ENCODE assay signal across 9 cellular contexts in genomic region chr1:151147685-151148084, GRCh38. TPM values are rescaled to one million over a fixed set of nuclear protein-coding genes. Genes with fewer than 3 reads are reported as not detected.
A peak's percentile ranks its signal among the peaks of the same experiment; 100 is the strongest.
DNase-seq lines count a peak whose midpoint lies in the region; ATAC-seq, FAIRE-seq and TF ChIP-seq lines count a peak whose summit lies in the region.
"Had no signal": no experiment of that assay in that cellular context is flagged by ENCODE, and none has a peak within 500 bp of the region (broad histone marks: within the 10 kb centered on the region; RNA-seq: fewer than 3 reads in every experiment).

No MANE protein-coding gene starts in this region.

- H3K27ac ChIP-seq in MM.1S (ENCODE audit: low read length) (no peak overlapping the region), K562 (ENCODE audit: extremely low read depth, low read depth, low read length) (no peak overlapping the region), trophoblast cell (ENCODE audit: low read depth, low read length) (no peak overlapping the region)

- no peaks in the 10 kb centered on the region for H3K9me2 ChIP-seq in MM.1S (replicated peaks; ENCODE audit: insufficient read depth, low read length)

- no peak overlapping the region for H4K91ac ChIP-seq in trophoblast cell (ENCODE audit: low read depth, low read length)

- peaks cover 2% of the 10 kb centered on the region for H3K79me1 ChIP-seq in trophoblast cell (ENCODE audit: low read length)

- H2BK5ac ChIP-seq in trophoblast cell (ENCODE audit: low read depth, low read length, poor library complexity) = no peak overlapping the region

- H3K4me3 ChIP-seq in MM.1S (ENCODE audit: low read length) (no peak overlapping the region), K562 (no peak overlapping the region), trophoblast cell (ENCODE audit: low read depth, low read length) (no peak overlapping the region)

- H3K9me1 ChIP-seq in K562 (ENCODE audit: control insufficient read depth, insufficient read depth, low read length) = no peaks in the 10 kb centered on the region

- H2AK5ac ChIP-seq in trophoblast cell (ENCODE audit: low read length) = no peak overlapping the region

- WGBS in K562 (ENCODE audit: insufficient coverage, low coverage, missing lambda C conversion rate) = 17% methylated on average over 2 of the region's 2 CpGs
- no CpG with 5 or more reads among the region's 2 CpGs for WGBS in trophoblast cell (ENCODE audit: extremely low coverage, insufficient coverage, insufficient read length)

- in situ Hi-C loops in K562 (cut with MboI) = no loop called here

- H3K18ac ChIP-seq in trophoblast cell (ENCODE audit: low read length) = no peak overlapping the region

- H4K12ac ChIP-seq in trophoblast cell (ENCODE audit: low read depth, low read length) = no peak overlapping the region

- H3K27me3 ChIP-seq in MM.1S (replicated peaks; ENCODE audit: insufficient read depth, low read length) (peaks cover 15% of the 10 kb centered on the region), K562 (ENCODE audit: control insufficient read depth in 2 of 2, insufficient read depth in 2 of 2, low read length in 2 of 2) (no peaks in the 10 kb centered on the region), trophoblast cell (ENCODE audit: insufficient read depth, low read length) (peaks cover 16% of the 10 kb centered on the region)

- DNase-seq in MM.1S (no peak), K562 (ENCODE audit: extremely low read depth in 1 of 4, low spot score in 3 of 4) (no peak), trophoblast cell (no peak), NCI-H2081 treated with DMSO at 0.1 percent for 48 hours (lab: John Stamatoyannopoulos, UW) (no peak), NCI-H345 treated with DMSO at 0.1 percent for 48 hours (lab: John Stamatoyannopoulos, UW; ENCODE audit: unreplicated experiment) (no peak), dermis blood vessel endothelial cell (no peak)
- DNase-seq: EL; NCI-H524 treated with DMSO at 0.1 percent for 48 hours; stimulated activated naive CD4-positive, alpha-beta T cell treated with Interleukin-2 at 50 U/mL for 16 hours had no signal

- H3F3A ChIP-seq in MM.1S (ENCODE audit: insufficient read depth, low read length) = no peaks in the 10 kb centered on the region

- no peak for TF ChIP-seq POLR2A in K562 (conservative IDR thresholded peaks at IDR 0.05)

- CTCF ChIA-PET in K562 (lab: Yijun Ruan, JAX; ENCODE audit: low intra/inter-chr PET ratio) = no interaction called here

- H2AFZ ChIP-seq in MM.1S (ENCODE audit: low read length) = no peak overlapping the region
- peak overlapping the region; percentile 82 for H2AFZ ChIP-seq in K562 (ENCODE audit: low read depth, low read length)
- no peak overlapping the region for H2AFZ ChIP-seq in trophoblast cell (ENCODE audit: insufficient read depth, low read length, poor library complexity)

- TF ChIP-seq EP300 in K562 (IDR thresholded peaks at IDR 0.05; ENCODE audit: low read length) = no peak

- POLR2A ChIA-PET in K562 (lab: Yijun Ruan, JAX) = interaction anchor here (0.6 to 1.0 kb wide), 2 partner anchors 89 to 134 kb away, joined by 3 to 4 read pairs; no protein-coding TSS in a partner anchor

- ATAC-seq in K562 = no peak

- H4K20me1 ChIP-seq in MM.1S (ENCODE audit: insufficient read depth, low read length) (no peaks in the 10 kb centered on the region), K562 (replicated peaks; ENCODE audit: control insufficient read depth, insufficient read depth, low read length) (no peaks in the 10 kb centered on the region; the same call in 1 of the 2 replicates)

- FAIRE-seq in K562 (lab: Jason Lieb, UNC) = peak; percentile 63

- no peak overlapping the region for H2BK12ac ChIP-seq in trophoblast cell (ENCODE audit: low read length)

- H3K14ac ChIP-seq in trophoblast cell (ENCODE audit: low read length) = no peak overlapping the region

- H3K9me3 ChIP-seq in MM.1S (replicated peaks; ENCODE audit: insufficient read depth, low read length) (no peaks in the 10 kb centered on the region), K562 (replicated peaks; ENCODE audit: control insufficient read depth, insufficient read depth, low read depth, low read length) (no peaks in the 10 kb centered on the region), trophoblast cell (ENCODE audit: insufficient read depth, low read depth, low read length) (no peaks in the 10 kb centered on the region)

- H3K36me3 ChIP-seq in MM.1S (replicated peaks; ENCODE audit: insufficient read depth, low read length) = no peaks in the 10 kb centered on the region
- no peaks in the 10 kb centered on the region for H3K36me3 ChIP-seq in K562 (ENCODE audit: control insufficient read depth, insufficient read depth, low read length)
- H3K36me3 ChIP-seq in trophoblast cell (ENCODE audit: control insufficient read depth in 1 of 2, insufficient read depth in 2 of 2, low read length in 2 of 2) = no peaks in the 10 kb centered on the region

- intact Hi-C loops in K562 (cut with micrococcal nuclease) = no loop called here

- BruUV-seq in K562 (replicated peaks; lab: Mats Ljungman, UMichigan) = no TSS peak

- H2BK120ac ChIP-seq in trophoblast cell (ENCODE audit: insufficient read depth, low read length, poor library complexity) = no peak overlapping the region

- H3K4me2 ChIP-seq in MM.1S (ENCODE audit: low read depth, low read length) (peak overlapping the region; percentile 100; the same call in 1 of the 2 replicates), K562 (ENCODE audit: insufficient read depth, low read length) (peak overlapping the region; percentile 82; the same call in 1 of the 2 replicates), trophoblast cell (ENCODE audit: low read length) (no peak overlapping the region)

- H3K9ac ChIP-seq in MM.1S (ENCODE audit: low read length) (no peak overlapping the region), K562 (ENCODE audit: insufficient read depth in 1 of 2, low read depth in 2 of 2, low read length in 2 of 2) (peak overlapping the region; percentile 39 to 40; a peak in 3 of 4 replicates), trophoblast cell (ENCODE audit: low read length) (no peak overlapping the region)

- peak overlapping the region; percentile 7 for H3K23ac ChIP-seq in trophoblast cell (ENCODE audit: low read length)

- H4K8ac ChIP-seq in trophoblast cell (ENCODE audit: low read depth, low read length) = no peak overlapping the region

- no peak for TF ChIP-seq CTCF in MM.1S (IDR thresholded peaks at IDR 0.05; ENCODE audit: low read length)
- TF ChIP-seq CTCF in K562 (IDR thresholded peaks at IDR 0.05 in 2 of 3, conservative IDR thresholded peaks at IDR 0.05 in 1 of 3; ENCODE audit: insufficient read depth in 2 of 3, low read depth in 1 of 3, low read length in 3 of 3) = no peak

- H3K79me2 ChIP-seq in MM.1S (ENCODE audit: low read length) (no peaks in the 10 kb centered on the region), K562 (ENCODE audit: control insufficient read depth, insufficient read depth, low read length) (no peaks in the 10 kb centered on the region), trophoblast cell (ENCODE audit: control insufficient read depth, insufficient read depth, low read length, poor library complexity) (no peaks in the 10 kb centered on the region)

- no peak overlapping the region for H3K4ac ChIP-seq in trophoblast cell (ENCODE audit: low read depth, low read length)

- TF ChIP-seq RAD21 in K562 (CRISPR knock-in tag; conservative IDR thresholded peaks at IDR 0.05 in 1 of 2, IDR thresholded peaks at IDR 0.05 in 1 of 2) = no peak

- H3K4me1 ChIP-seq in MM.1S (ENCODE audit: low read length) (peaks cover 8% of the 10 kb centered on the region; the same call in 1 of the 2 replicates), K562 (replicated peaks in 1 of 2; ENCODE audit: control insufficient read depth in 2 of 2, insufficient read depth in 2 of 2, low read length in 2 of 2) (peaks cover 19 to 37% of the 10 kb centered on the region in 2 experiments; a peak in 4 of 5 replicates), trophoblast cell (ENCODE audit: control insufficient read depth in 1 of 2, insufficient read depth in 2 of 2, low read length in 2 of 2) (peaks cover 8 to 15% of the 10 kb centered on the region in 2 experiments)

RNA-seq across cellular contexts. Expression of gene SEMA6C, which starts 1.3 kb away (rescaled TPM):
- 12.0 and 29.0 TPM in 2 replicates for total RNA-seq in K562 (2011; cell fraction: chromatin; rRNA removed; ENCODE audit: low replicate concordance)
- total RNA-seq in K562 (2011; cell fraction: nucleolus; rRNA removed) = 18.2 and 19.5 TPM in 2 replicates
- 13.7 and 14.4 TPM in 2 replicates for total RNA-seq in K562 (2011; cell fraction: nucleoplasm; rRNA removed)
- 0.95 and 2.3 TPM in 2 replicates for total RNA-seq in K562 (2014; rRNA removed)
- total RNA-seq in K562 (2014; rRNA removed; fragmentation: Illumina TruSeq; extraction: Trizol) = 0.55 and 1.4 TPM in 2 replicates
- 0.49 and 0.72 TPM in 2 replicates for total RNA-seq in K562 (2015; rRNA removed; fragmentation: Illumina TruSeq; extraction: Trizol)
- total RNA-seq in K562 (2021) = 4.3 and 4.6 TPM in 2 replicates
- 1.8 and 1.9 TPM in 2 replicates for polyA plus RNA-seq in K562 (2011; rRNA removed)
- polyA plus RNA-seq in K562 (2011; cell fraction: cytosol; rRNA removed) = 2.4 and 2.8 TPM in 2 replicates
- 12.7 and 20.4 TPM in 2 replicates for polyA plus RNA-seq in K562 (2011; cell fraction: nucleus; rRNA removed)
- polyA plus RNA-seq in K562 (2012) = 2.9 and 3.9 TPM in 2 replicates
- 1.5 and 2.0 TPM in 2 replicates for polyA plus RNA-seq in K562 (2014; fragmentation: Illumina TruSeq; extraction: Trizol)
- polyA plus RNA-seq in K562 (2014; fragmentation: Nextera tagmentation; extraction: Ambion mirVana) = under 1 TPM; 0.03 to 0.11 TPM
- 2.7 and 3.3 TPM in 2 replicates for polyA plus RNA-seq in K562 (2014; rRNA removed)
- polyA minus RNA-seq in K562 (2011; rRNA and poly(A)+ RNA removed) = 1.4 and 1.5 TPM in 2 replicates
- 1.9 and 2.1 TPM in 2 replicates for polyA minus RNA-seq in K562 (2011; cell fraction: cytosol; rRNA and poly(A)+ RNA removed)
- polyA minus RNA-seq in K562 (2011; cell fraction: nucleus; rRNA and poly(A)+ RNA removed) = 3.3 and 5.0 TPM in 2 replicates
- 3.0 and 3.1 TPM in 2 replicates for polyA plus RNA-seq in trophoblast cell (2013)
- 21.3 and 33.4 TPM in 2 replicates for total RNA-seq in dermis blood vessel endothelial cell

RNA-seq across cellular contexts. Expression of gene TNFAIP8L2, which starts 8.8 kb away (rescaled TPM):
- total RNA-seq in K562 (2011; cell fraction: chromatin; rRNA removed; ENCODE audit: low replicate concordance) = 0.44 TPM in 1 of 2 replicates, not detected in the other
- 0.33 TPM in 1 of 2 replicates, not detected in the other for total RNA-seq in K562 (2011; cell fraction: nucleolus; rRNA removed)
- 0.37 TPM in 1 of 2 replicates, not detected in the other for total RNA-seq in K562 (2011; cell fraction: nucleoplasm; rRNA removed)
- total RNA-seq in K562 (2014; rRNA removed) = 0.45 and 1.7 TPM in 2 replicates
- total RNA-seq in K562 (2014; rRNA removed; fragmentation: Illumina TruSeq; extraction: Trizol) = 0.29 and 0.55 TPM in 2 replicates
- total RNA-seq in K562 (2015; rRNA removed; fragmentation: Illumina TruSeq; extraction: Trizol) = 0.30 and 0.43 TPM in 2 replicates
- total RNA-seq in K562 (2021) = 0.25 and 0.31 TPM in 2 replicates
- polyA plus RNA-seq in K562 (2011; rRNA removed) = 0.52 and 1.7 TPM in 2 replicates
- 1.1 and 2.5 TPM in 2 replicates for polyA plus RNA-seq in K562 (2011; cell fraction: cytosol; rRNA removed)
- polyA plus RNA-seq in K562 (2011; cell fraction: nucleus; rRNA removed) = 0.36 and 1.5 TPM in 2 replicates
- 0.62 and 1.4 TPM in 2 replicates for polyA plus RNA-seq in K562 (2012)
- polyA plus RNA-seq in K562 (2014; fragmentation: Illumina TruSeq; extraction: Trizol) = 0.34 and 0.54 TPM in 2 replicates
- polyA plus RNA-seq in K562 (2014; fragmentation: Nextera tagmentation; extraction: Ambion mirVana) = 1 to 10 TPM; 1.1 to 1.2 TPM
- 0.05 and 0.09 TPM in 2 replicates for polyA plus RNA-seq in K562 (2014; rRNA removed)
- polyA minus RNA-seq in K562 (2011; rRNA and poly(A)+ RNA removed) = 0.35 and 1.0 TPM in 2 replicates
- 1.2 TPM in 1 of 2 replicates, not detected in the other for polyA minus RNA-seq in K562 (2011; cell fraction: cytosol; rRNA and poly(A)+ RNA removed)
- 0.89 TPM in 1 of 2 replicates, not detected in the other for polyA minus RNA-seq in K562 (2011; cell fraction: nucleus; rRNA and poly(A)+ RNA removed)
- polyA plus RNA-seq in trophoblast cell (2013) = not detected in 2 replicates
- total RNA-seq in dermis blood vessel endothelial cell = 0.14 TPM in 1 of 2 replicates, not detected in the other

RNA-seq across cellular contexts. Expression of gene LYSMD1, which starts 18.0 kb away (rescaled TPM):
- total RNA-seq in K562 (2011; cell fraction: chromatin; rRNA removed; ENCODE audit: low replicate concordance) = 14.0 and 14.3 TPM in 2 replicates
- total RNA-seq in K562 (2011; cell fraction: nucleolus; rRNA removed) = 7.2 and 7.9 TPM in 2 replicates
- 9.8 and 12.3 TPM in 2 replicates for total RNA-seq in K562 (2011; cell fraction: nucleoplasm; rRNA removed)
- total RNA-seq in K562 (2014; rRNA removed) (6.2 and 7.4 TPM in 2 replicates), K562 (2014; rRNA removed; fragmentation: Illumina TruSeq; extraction: Trizol) (6.3 and 8.0 TPM in 2 replicates), K562 (2015; rRNA removed; fragmentation: Illumina TruSeq; extraction: Trizol) (6.1 and 6.6 TPM in 2 replicates), K562 (2021) (5.9 and 6.0 TPM in 2 replicates), dermis blood vessel endothelial cell (3.3 and 5.3 TPM in 2 replicates)
- polyA plus RNA-seq in K562 (2011; rRNA removed) (6.0 and 6.2 TPM in 2 replicates), K562 (2014; fragmentation: Illumina TruSeq; extraction: Trizol) (6.5 and 9.4 TPM in 2 replicates), K562 (2014; fragmentation: Nextera tagmentation; extraction: Ambion mirVana) (1 to 10 TPM; 2.2 to 3.3 TPM), K562 (2014; rRNA removed) (4.7 and 6.2 TPM in 2 replicates)
- 3.2 and 4.6 TPM in 2 replicates for polyA plus RNA-seq in K562 (2011; cell fraction: cytosol; rRNA removed)
- 6.8 and 7.9 TPM in 2 replicates for polyA plus RNA-seq in K562 (2011; cell fraction: nucleus; rRNA removed)
- polyA plus RNA-seq in K562 (2012) = 4.3 and 7.6 TPM in 2 replicates
- 9.3 and 11.3 TPM in 2 replicates for polyA minus RNA-seq in K562 (2011; rRNA and poly(A)+ RNA removed)
- polyA minus RNA-seq in K562 (2011; cell fraction: cytosol; rRNA and poly(A)+ RNA removed) = 2.9 and 4.7 TPM in 2 replicates
- polyA minus RNA-seq in K562 (2011; cell fraction: nucleus; rRNA and poly(A)+ RNA removed) = 2.2 and 4.2 TPM in 2 replicates
- polyA plus RNA-seq in trophoblast cell (2013) = 5.7 and 6.0 TPM in 2 replicates

RNA-seq across cellular contexts. Expression of gene SCNM1, which starts 18.3 kb away (rescaled TPM):
- 28.6 and 48.7 TPM in 2 replicates for total RNA-seq in K562 (2011; cell fraction: chromatin; rRNA removed; ENCODE audit: low replicate concordance)
- 26.1 and 32.2 TPM in 2 replicates for total RNA-seq in K562 (2011; cell fraction: nucleolus; rRNA removed)
- 30.7 and 32.9 TPM in 2 replicates for total RNA-seq in K562 (2011; cell fraction: nucleoplasm; rRNA removed)
- total RNA-seq in K562 (2014; rRNA removed) = 67.4 and 74.3 TPM in 2 replicates
- total RNA-seq in K562 (2014; rRNA removed; fragmentation: Illumina TruSeq; extraction: Trizol) = 54.1 and 63.0 TPM in 2 replicates
- 61.7 and 62.3 TPM in 2 replicates for total RNA-seq in K562 (2015; rRNA removed; fragmentation: Illumina TruSeq; extraction: Trizol)
- 50.1 and 50.7 TPM in 2 replicates for total RNA-seq in K562 (2021)
- 17.2 and 22.5 TPM in 2 replicates for polyA plus RNA-seq in K562 (2011; rRNA removed)
- 13.9 and 19.0 TPM in 2 replicates for polyA plus RNA-seq in K562 (2011; cell fraction: cytosol; rRNA removed)
- polyA plus RNA-seq in K562 (2011; cell fraction: nucleus; rRNA removed) = 40.6 and 40.9 TPM in 2 replicates
- polyA plus RNA-seq in K562 (2012) = 58.0 and 65.9 TPM in 2 replicates
- 80.6 and 100 TPM in 2 replicates for polyA plus RNA-seq in K562 (2014; fragmentation: Illumina TruSeq; extraction: Trizol)
- polyA plus RNA-seq in K562 (2014; fragmentation: Nextera tagmentation; extraction: Ambion mirVana) = 100 to 1,000 TPM; 203 to 204 TPM
- polyA plus RNA-seq in K562 (2014; rRNA removed) = 37.3 TPM in 2 replicates
- polyA minus RNA-seq in K562 (2011; rRNA and poly(A)+ RNA removed) = 12.9 and 13.0 TPM in 2 replicates
- polyA minus RNA-seq in K562 (2011; cell fraction: cytosol; rRNA and poly(A)+ RNA removed) = 13.5 and 14.7 TPM in 2 replicates
- polyA minus RNA-seq in K562 (2011; cell fraction: nucleus; rRNA and poly(A)+ RNA removed) = 8.1 and 17.2 TPM in 2 replicates
- 52.5 and 53.6 TPM in 2 replicates for polyA plus RNA-seq in trophoblast cell (2013)
- total RNA-seq in dermis blood vessel endothelial cell = 21.1 and 23.8 TPM in 2 replicates

RNA-seq across cellular contexts. Expression of gene TMOD4, which starts 28.1 kb away (rescaled TPM):
- total RNA-seq in K562 (2011; cell fraction: chromatin; rRNA removed; ENCODE audit: low replicate concordance) = 2.0 and 3.8 TPM in 2 replicates
- total RNA-seq in K562 (2011; cell fraction: nucleolus; rRNA removed) = not detected in 2 replicates
- total RNA-seq in K562 (2011; cell fraction: nucleoplasm; rRNA removed) = 4.3 and 9.5 TPM in 2 replicates
- total RNA-seq in K562 (2014; rRNA removed) (1.0 and 1.5 TPM in 2 replicates), K562 (2014; rRNA removed; fragmentation: Illumina TruSeq; extraction: Trizol) (0.18 and 1.1 TPM in 2 replicates), K562 (2015; rRNA removed; fragmentation: Illumina TruSeq; extraction: Trizol) (0.22 and 0.57 TPM in 2 replicates), K562 (2021) (0.60 and 1.2 TPM in 2 replicates), dermis blood vessel endothelial cell (0.56 TPM in 1 of 2 replicates, not detected in the other)
- polyA plus RNA-seq in K562 (2011; rRNA removed) (1.4 and 1.8 TPM in 2 replicates), K562 (2014; fragmentation: Illumina TruSeq; extraction: Trizol) (0.35 and 1.0 TPM in 2 replicates), K562 (2014; fragmentation: Nextera tagmentation; extraction: Ambion mirVana) (under 1 TPM in 1 of 2 experiments, not detected in 1; 0.57 TPM), K562 (2014; rRNA removed) (0.12 and 1.5 TPM in 2 replicates)
- polyA plus RNA-seq in K562 (2011; cell fraction: cytosol; rRNA removed) = 0.72 and 0.88 TPM in 2 replicates
- polyA plus RNA-seq in K562 (2011; cell fraction: nucleus; rRNA removed) = 1.6 and 2.6 TPM in 2 replicates
- polyA plus RNA-seq in K562 (2012) = 1.1 and 1.7 TPM in 2 replicates
- 1.3 TPM in 1 of 2 replicates, not detected in the other for polyA minus RNA-seq in K562 (2011; rRNA and poly(A)+ RNA removed)
- polyA minus RNA-seq in K562 (2011; cell fraction: cytosol; rRNA and poly(A)+ RNA removed) = not detected in 2 replicates
- polyA minus RNA-seq in K562 (2011; cell fraction: nucleus; rRNA and poly(A)+ RNA removed) = not detected in 2 replicates
- not detected in 2 replicates for polyA plus RNA-seq in trophoblast cell (2013)

Comparison
In these comparisons a context has a peak if more than half of its experiments do, and no peak if none do; other contexts are left out.
1. H3K9ac ChIP-seq: peak in K562 (2 of 2); none in MM.1S (single experiment) and trophoblast cell (single experiment).